ENCODE assay signal across 10 cellular contexts in the genomic region with DNA sequence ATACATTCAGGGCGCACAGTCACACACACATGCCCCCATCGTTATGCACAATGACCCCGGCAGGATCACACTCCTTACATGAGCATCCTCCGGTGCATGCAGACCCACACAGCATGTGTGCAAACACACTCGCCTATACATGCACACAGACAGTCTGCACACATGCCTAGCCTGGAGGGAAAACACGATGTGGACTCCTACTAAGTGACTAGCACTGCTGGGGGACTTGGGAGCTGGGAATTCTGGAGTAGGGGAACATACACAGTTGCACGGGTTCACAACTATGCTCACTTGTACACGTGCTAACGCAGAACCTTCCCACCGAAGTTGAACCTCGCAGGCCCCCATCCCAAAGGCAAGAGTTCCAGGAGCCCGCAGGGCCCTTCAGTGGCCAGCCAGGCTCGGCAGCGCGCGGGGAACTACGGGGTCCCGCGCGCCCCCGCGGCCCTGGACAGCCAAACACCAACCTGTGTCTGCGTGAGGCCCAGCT. TPM values are rescaled to one million over a fixed set of nuclear protein-coding genes. Genes with fewer than 3 reads are reported as not detected.
DNase-seq lines count a peak whose midpoint lies in the region; ATAC-seq and TF ChIP-seq lines count a peak whose summit lies in the region.
"Had no signal": no experiment of that assay in that cellular context is flagged by ENCODE, and none has a peak within 500 bp of the region (broad histone marks: within the 10 kb centered on the region; RNA-seq: fewer than 3 reads in every experiment).

No MANE protein-coding gene starts in this region.

- H3K9me3 Mint-ChIP-seq in activated naive CD4-positive, alpha-beta T cell treated with anti-CD3 and anti-CD28 coated beads for 36 hours, result no peaks in the 10 kb centered on the region
- peaks cover 0 to 6% (median 3%) of the 10 kb centered on the region in 5 experiments for H3K9me3 Mint-ChIP-seq in brain
- no peaks in the 10 kb centered on the region for H3K9me3 Mint-ChIP-seq in activated CD8-positive, alpha-beta T cell treated with anti-CD3 and anti-CD28 coated beads, Interleukin-2, amount 10 ng/mL, durations not matched to agents 7 days and 5 days (ENCODE audit: insufficient read depth)
- no peaks in the 10 kb centered on the region for H3K9me3 Mint-ChIP-seq in activated CD8-positive, alpha-beta T cell treated with anti-CD3 and anti-CD28 coated beads for 36 hours

- intact Hi-C loops in activated naive CD4-positive, alpha-beta T cell treated with anti-CD3 and anti-CD28 coated beads for 36 hours (cut with micrococcal nuclease), result no loop called here
- intact Hi-C loops in transverse colon (cut with DNase I; ENCODE audit: low total_unique reads), result no loop called here
- intact Hi-C loops in activated CD8-positive, alpha-beta T cell treated with anti-CD3 and anti-CD28 coated beads for 36 hours (cut with micrococcal nuclease), result loop anchor here (10.0 kb wide), 1 partner anchor 418 kb away; a partner anchor contains a TSS

- no peak for ATAC-seq in activated CD8-positive, alpha-beta T cell treated with anti-CD3 and anti-CD28 coated beads, Interleukin-2, amount 10 ng/mL, durations not matched to agents 7 days and 5 days
- ATAC-seq in activated CD8-positive, alpha-beta T cell treated with anti-CD3 and anti-CD28 coated beads for 36 hours, result no peak

- H3K4me3 ChIP-seq in mesodermal cell (ENCODE audit: extremely low read depth, insufficient read depth, low read length, poor library complexity, severe bottlenecking) (peak overlapping the region; percentile 36), transverse colon (peak overlapping the region in 3 of 4 donors; percentile 26 to 58 (median 39))

- DNase-seq in activated naive CD4-positive, alpha-beta T cell treated with anti-CD3 and anti-CD28 coated beads for 36 hours, result no peak
- DNase-seq in activated naive CD4-positive, alpha-beta T cell treated with Interleukin-2 at 50 U/mL for 16 hours, result no peak
- DNase-seq in transverse colon, result no peak
- no peak for DNase-seq in putamen (ENCODE audit: low spot score)
- DNase-seq in activated CD8-positive, alpha-beta T cell treated with anti-CD3 and anti-CD28 coated beads, Interleukin-2, amount 10 ng/mL, durations not matched to agents 7 days and 5 days, result no peak
- DNase-seq in activated CD8-positive, alpha-beta T cell treated with anti-CD3 and anti-CD28 coated beads for 36 hours, result no peak
- DNase-seq: activated gamma-delta T cell treated with Interleukin-2 at 50 U/mL for 16 hours, OCI-M1 had no signal

- POLR2A ChIA-PET in activated CD8-positive, alpha-beta T cell treated with anti-CD3 and anti-CD28 coated beads, Interleukin-2, amount 10 ng/mL, durations not matched to agents 7 days and 5 days (lab: Charles Lee), result no interaction called here
- POLR2A ChIA-PET in activated CD8-positive, alpha-beta T cell treated with anti-CD3 and anti-CD28 coated beads for 36 hours (lab: Charles Lee), result interaction anchor here (0.6 to 1.4 kb wide), 5 partner anchors 13 to 160 kb away, joined by 3 to 4 read pairs (median 3); no protein-coding TSS in a partner anchor

- H3K9me3 ChIP-seq in mesodermal cell (ENCODE audit: control insufficient read depth, low read length), result no peaks in the 10 kb centered on the region
- no peaks in the 10 kb centered on the region for H3K9me3 ChIP-seq in transverse colon

- peaks cover 66% of the 10 kb centered on the region for H3K27me3 Mint-ChIP-seq in activated naive CD4-positive, alpha-beta T cell treated with anti-CD3 and anti-CD28 coated beads for 36 hours (ENCODE audit: low read depth)
- peaks cover 96% of the 10 kb centered on the region for H3K27me3 Mint-ChIP-seq in brain
- peaks cover 81% of the 10 kb centered on the region for H3K27me3 Mint-ChIP-seq in activated CD8-positive, alpha-beta T cell treated with anti-CD3 and anti-CD28 coated beads, Interleukin-2, amount 10 ng/mL, durations not matched to agents 7 days and 5 days (ENCODE audit: low read depth)
- H3K27me3 Mint-ChIP-seq in activated CD8-positive, alpha-beta T cell treated with anti-CD3 and anti-CD28 coated beads for 36 hours, result peaks cover 63% of the 10 kb centered on the region

- peaks cover 8% of the 10 kb centered on the region for H3K4me1 ChIP-seq in mesodermal cell (ENCODE audit: control insufficient read depth, insufficient read depth, low read length, poor library complexity, severe bottlenecking)
- H3K4me1 ChIP-seq in transverse colon, result peaks cover 18 to 32% (median 29%) of the 10 kb centered on the region in 4 donors

- in situ Hi-C loops in transverse colon (cut with MboI; ENCODE audit: low pct_ligation_motif_present in 1 of 4, low pct_unique_long_range_greater_than_20kb in 1 of 4, low sequenced_read_pairs in 3 of 4), result loop anchor here in 2 of 4 donors (10.0 to 25.0 kb wide), 2 partner anchors 128 to 431 kb away; no protein-coding TSS in a partner anchor

- TF ChIP-seq CTCF in brain (conservative IDR thresholded peaks at IDR 0.05) (no peak), transverse colon (IDR thresholded peaks at IDR 0.05) (no peak)
- TF ChIP-seq CTCF in activated CD8-positive, alpha-beta T cell treated with anti-CD3 and anti-CD28 coated beads for 36 hours (IDR thresholded peaks at IDR 0.05), result no peak

- peaks cover 27% of the 10 kb centered on the region for H3K4me1 Mint-ChIP-seq in activated naive CD4-positive, alpha-beta T cell treated with anti-CD3 and anti-CD28 coated beads for 36 hours (ENCODE audit: low read depth)
- H3K4me1 Mint-ChIP-seq in brain, result peaks cover 39% of the 10 kb centered on the region
- H3K4me1 Mint-ChIP-seq in activated CD8-positive, alpha-beta T cell treated with anti-CD3 and anti-CD28 coated beads, Interleukin-2, amount 10 ng/mL, durations not matched to agents 7 days and 5 days (ENCODE audit: low read depth), result peaks cover 30% of the 10 kb centered on the region
- peaks cover 22% of the 10 kb centered on the region for H3K4me1 Mint-ChIP-seq in activated CD8-positive, alpha-beta T cell treated with anti-CD3 and anti-CD28 coated beads for 36 hours (ENCODE audit: low read depth)

- H3K27me3 ChIP-seq in transverse colon, result peaks cover 94% of the 10 kb centered on the region

- TF ChIP-seq POLR2A in transverse colon (IDR thresholded peaks at IDR 0.05), result no peak

- no peaks in the 10 kb centered on the region for H3K36me3 Mint-ChIP-seq in activated naive CD4-positive, alpha-beta T cell treated with anti-CD3 and anti-CD28 coated beads for 36 hours (ENCODE audit: low read depth)
- H3K36me3 Mint-ChIP-seq in brain, result no peaks in the 10 kb centered on the region
- H3K36me3 Mint-ChIP-seq in activated CD8-positive, alpha-beta T cell treated with anti-CD3 and anti-CD28 coated beads, Interleukin-2, amount 10 ng/mL, durations not matched to agents 7 days and 5 days (ENCODE audit: low read depth), result no peaks in the 10 kb centered on the region
- no peaks in the 10 kb centered on the region for H3K36me3 Mint-ChIP-seq in activated CD8-positive, alpha-beta T cell treated with anti-CD3 and anti-CD28 coated beads for 36 hours (ENCODE audit: low read depth)

- 14% methylated on average over 20 to 21 of the region's 23 CpGs for WGBS in mesodermal cell (ENCODE audit: insufficient coverage in 2 of 2), 2 experiments
- WGBS in transverse colon (ENCODE audit: low coverage in 1 of 2), 2 donors, result 22 to 56% methylated on average over 3 to 23 of the region's 23 CpGs

- CTCF ChIA-PET in activated naive CD4-positive, alpha-beta T cell treated with anti-CD3 and anti-CD28 coated beads for 36 hours (lab: Charles Lee), result interaction anchor here (0.6 to 7.0 kb wide), 3 partner anchors 41 to 200 kb away, joined by 3 to 150 read pairs (median 4); no protein-coding TSS in a partner anchor
- CTCF ChIA-PET in activated CD8-positive, alpha-beta T cell treated with anti-CD3 and anti-CD28 coated beads, Interleukin-2, amount 10 ng/mL, durations not matched to agents 7 days and 5 days (lab: Charles Lee), result interaction anchor here (6.8 to 7.7 kb wide), 2 partner anchors 41 to 133 kb away, joined by 129 to 194 read pairs; no protein-coding TSS in a partner anchor
- CTCF ChIA-PET in activated CD8-positive, alpha-beta T cell treated with anti-CD3 and anti-CD28 coated beads for 36 hours (lab: Charles Lee), result interaction anchor here (1.0 to 7.4 kb wide), 6 partner anchors 13 to 132 kb away, joined by 4 to 169 read pairs (median 74); a partner anchor contains a TSS

- H3K27ac Mint-ChIP-seq in activated naive CD4-positive, alpha-beta T cell treated with anti-CD3 and anti-CD28 coated beads for 36 hours, result no peak overlapping the region
- peak overlapping the region in 1 of 5 experiments; percentile 16 for H3K27ac Mint-ChIP-seq in brain
- H3K27ac Mint-ChIP-seq in activated CD8-positive, alpha-beta T cell treated with anti-CD3 and anti-CD28 coated beads, Interleukin-2, amount 10 ng/mL, durations not matched to agents 7 days and 5 days, result no peak overlapping the region
- no peak overlapping the region for H3K27ac Mint-ChIP-seq in activated CD8-positive, alpha-beta T cell treated with anti-CD3 and anti-CD28 coated beads for 36 hours

- no peak for TF ChIP-seq EP300 in transverse colon (IDR thresholded peaks at IDR 0.05; ENCODE audit: low read depth)

- H3K27ac ChIP-seq in mesodermal cell (ENCODE audit: low read depth, low read length, severe bottlenecking) (no peak overlapping the region), transverse colon (no peak overlapping the region)

- peak overlapping the region; percentile 41 for H3K4me3 Mint-ChIP-seq in activated naive CD4-positive, alpha-beta T cell treated with anti-CD3 and anti-CD28 coated beads for 36 hours
- peak overlapping the region; percentile 45 to 72 (median 61) for H3K4me3 Mint-ChIP-seq in brain
- no peak overlapping the region for H3K4me3 Mint-ChIP-seq in activated CD8-positive, alpha-beta T cell treated with anti-CD3 and anti-CD28 coated beads, Interleukin-2, amount 10 ng/mL, durations not matched to agents 7 days and 5 days
- H3K4me3 Mint-ChIP-seq in activated CD8-positive, alpha-beta T cell treated with anti-CD3 and anti-CD28 coated beads for 36 hours, result no peak overlapping the region

- H3K36me3 ChIP-seq in mesodermal cell (ENCODE audit: control insufficient read depth, insufficient read depth, low read length), result no peaks in the 10 kb centered on the region
- no peaks in the 10 kb centered on the region for H3K36me3 ChIP-seq in transverse colon

RNA-seq across cellular contexts. Expression of a gene that starts 2.0 kb away (rescaled TPM):
- total RNA-seq in activated naive CD4-positive, alpha-beta T cell treated with anti-CD3 and anti-CD28 coated beads for 36 hours, result not detected
- polyA plus RNA-seq in brain (ENCODE audit: insufficient read depth, low read depth, low replicate concordance), result not detected
- 1.9 TPM for polyA plus RNA-seq in mesodermal cell (2013, experiment 1 of 2)
- polyA plus RNA-seq in mesodermal cell (2013, experiment 2 of 2), result 1.2 TPM
- total RNA-seq in transverse colon, result not detected
- total RNA-seq in activated CD8-positive, alpha-beta T cell treated with anti-CD3 and anti-CD28 coated beads, Interleukin-2, amount 10 ng/mL, durations not matched to agents 7 days and 5 days, result not detected
- total RNA-seq in activated CD8-positive, alpha-beta T cell treated with anti-CD3 and anti-CD28 coated beads for 36 hours, result not detected

RNA-seq across cellular contexts. Expression of a gene that starts 24.0 kb away (rescaled TPM):
- under 1 TPM; 0.67 to 0.81 TPM for total RNA-seq in activated naive CD4-positive, alpha-beta T cell treated with anti-CD3 and anti-CD28 coated beads for 36 hours
- polyA plus RNA-seq in brain (ENCODE audit: insufficient read depth, low read depth, low replicate concordance), result not detected
- polyA plus RNA-seq in mesodermal cell (2013, experiment 1 of 2), result 0.66 TPM
- 0.25 TPM for polyA plus RNA-seq in mesodermal cell (2013, experiment 2 of 2)
- not detected for total RNA-seq in transverse colon
- not detected for total RNA-seq in activated CD8-positive, alpha-beta T cell treated with anti-CD3 and anti-CD28 coated beads, Interleukin-2, amount 10 ng/mL, durations not matched to agents 7 days and 5 days
- under 1 TPM; 0.43 to 0.81 TPM for total RNA-seq in activated CD8-positive, alpha-beta T cell treated with anti-CD3 and anti-CD28 coated beads for 36 hours

Comparison
In these comparisons a context has a peak if more than half of its experiments do, and no peak if none do; other contexts are left out.
1. H3K4me3 Mint-ChIP-seq: peak in activated naive CD4-positive, alpha-beta T cell treated with anti-CD3 and anti-CD28 coated beads for 36 hours (single experiment) and brain (5 of 5); none in activated CD8-positive, alpha-beta T cell treated with anti-CD3 and anti-CD28 coated beads, Interleukin-2, amount 10 ng/mL, durations not matched to agents 7 days and 5 days (single experiment) and activated CD8-positive, alpha-beta T cell treated with anti-CD3 and anti-CD28 coated beads for 36 hours (single experiment).